Comparison of ENCODE assay signal across 1 cellular context in genomic region chrX:155112171-155112570, GRCh38.
TF ChIP-seq lines count a peak whose summit lies in the region.

No MANE protein-coding gene starts in this region.

TF ChIP-seq in IMR-90, 13 proteins besides CTCF, POLR2A, EP300 and RAD21:
- peak; percentile 23; the same call in 1 of the 2 replicates for TF ChIP-seq CEBPB (IDR thresholded peaks at IDR 0.05; ENCODE audit: low read depth, low read length)
- no peak for TF ChIP-seq RCOR1 (IDR thresholded peaks at IDR 0.05; ENCODE audit: insufficient replicate concordance, low read length)
